In genomic region chr6:3137057-3137777, GRCh38 we compare ENCODE assay signal across 2 cellular contexts.
TF ChIP-seq lines count a peak whose summit lies in the region.

No MANE protein-coding gene starts in this region.

TF ChIP-seq in GM23338, 12 proteins besides CTCF, POLR2A, EP300 and RAD21:
- no peak for TF ChIP-seq REST (IDR thresholded peaks at IDR 0.05; ENCODE audit: unreplicated experiment)
- TF ChIP-seq POLR2AphosphoS5 (IDR thresholded peaks at IDR 0.05; ENCODE audit: low read depth), result no peak
- TF ChIP-seq ZNF462 (CRISPR knock-in tag; IDR thresholded peaks at IDR 0.05), result no peak
- TF ChIP-seq ZNF331 (CRISPR knock-in tag; IDR thresholded peaks at IDR 0.05; ENCODE audit: low read depth), result no peak
- TF ChIP-seq JUNB (IDR thresholded peaks at IDR 0.05; ENCODE audit: unreplicated experiment), result no peak
- TF ChIP-seq ZNF114 (CRISPR knock-in tag; IDR thresholded peaks at IDR 0.05), result no peak
- TF ChIP-seq EZH2phosphoT487 (IDR thresholded peaks at IDR 0.05; ENCODE audit: unreplicated experiment), result no peak
- no peak for TF ChIP-seq ETS1 (IDR thresholded peaks at IDR 0.05)
- TF ChIP-seq NANOG (IDR thresholded peaks at IDR 0.05; ENCODE audit: borderline replicate concordance), result no peak
- no peak for TF ChIP-seq EZH2 (IDR thresholded peaks at IDR 0.05; ENCODE audit: low read depth, unreplicated experiment)
- TF ChIP-seq STAT1 (IDR thresholded peaks at IDR 0.05; ENCODE audit: unreplicated experiment), result no peak
- no peak for TF ChIP-seq CREB1 (CRISPR knock-in tag; IDR thresholded peaks at IDR 0.05; ENCODE audit: low read depth)

TF ChIP-seq in endothelial cell of umbilical vein, 7 proteins besides CTCF, POLR2A, EP300 and RAD21:
- no peak for TF ChIP-seq GATA2 (IDR thresholded peaks at IDR 0.05; ENCODE audit: insufficient read depth, insufficient read length, low read depth, low read length)
- TF ChIP-seq MAX (IDR thresholded peaks at IDR 0.05; ENCODE audit: insufficient read depth, insufficient read length), result no peak
- no peak for TF ChIP-seq JUN (IDR thresholded peaks at IDR 0.05; ENCODE audit: borderline replicate concordance, insufficient read depth, insufficient read length, low read depth)
- TF ChIP-seq MYC (IDR thresholded peaks at IDR 0.05; ENCODE audit: low read depth, low read length), result no peak
- no peak for TF ChIP-seq EZH2 (IDR thresholded peaks at IDR 0.05; ENCODE audit: borderline replicate concordance, low read depth, low read length, severe bottlenecking)
- no peak for TF ChIP-seq POLR2AphosphoS5 (IDR thresholded peaks at IDR 0.05; ENCODE audit: insufficient read depth, low read depth, low read length)
- no peak for TF ChIP-seq FOS (IDR thresholded peaks at IDR 0.05; ENCODE audit: borderline replicate concordance, insufficient read depth, low read length)
